ENCODE assay signal across 19 cellular contexts in the genomic region with DNA sequence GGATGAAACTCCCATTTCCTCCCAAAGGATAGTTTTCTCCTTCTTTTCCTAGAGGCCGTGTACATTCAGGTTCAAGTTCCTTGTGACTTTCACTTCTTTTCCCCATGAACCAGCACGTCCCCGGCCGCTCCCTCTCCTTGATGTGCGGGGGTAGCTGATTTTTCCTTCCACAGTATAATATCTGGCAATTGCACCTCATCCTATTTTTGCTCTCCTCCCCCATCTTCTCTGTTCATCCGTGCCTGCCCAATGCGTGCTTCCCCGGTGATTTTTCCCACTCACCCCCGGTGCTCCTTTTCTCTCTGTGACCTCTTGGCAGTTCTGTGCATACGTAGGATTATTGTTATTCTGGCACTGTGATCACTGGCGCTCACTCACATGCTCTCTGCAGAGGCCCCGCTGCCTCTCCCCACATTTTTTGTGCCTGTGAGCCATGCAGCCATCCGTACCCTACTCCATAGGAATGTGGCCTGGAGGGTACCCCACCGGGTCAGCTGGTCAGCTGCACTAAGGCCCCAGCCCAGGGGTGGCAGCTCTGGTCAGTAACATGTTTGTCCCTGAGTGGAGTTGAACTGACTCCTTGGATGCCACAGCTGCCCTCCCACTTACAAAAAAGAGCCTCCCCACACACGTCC.
DNase-seq lines count a peak whose midpoint lies in the region; ATAC-seq and TF ChIP-seq lines count a peak whose summit lies in the region.
"Had no signal": no experiment of that assay in that cellular context is flagged by ENCODE, and none has a peak within 500 bp of the region (broad histone marks: within the 10 kb centered on the region; RNA-seq: fewer than 3 reads in every experiment).

No MANE protein-coding gene starts in this region.

- no peaks in the 10 kb centered on the region for H3K4me1 ChIP-seq in ACC112 (ENCODE audit: control insufficient read depth, insufficient read depth, low read length, unreplicated experiment)
- H3K4me1 ChIP-seq in ascending aorta, result peaks cover 0 to 15% of the 10 kb centered on the region in 2 donors
- peaks cover 0 to 49% (median 27%) of the 10 kb centered on the region in 4 donors for H3K4me1 ChIP-seq in esophagus muscularis mucosa

- peaks cover 16 to 38% of the 10 kb centered on the region in 2 donors for H3K27me3 Mint-ChIP-seq in T-cell

- peaks cover 0 to 5% (median 0%) of the 10 kb centered on the region in 3 donors for H3K9me3 Mint-ChIP-seq in T-cell
- H3K9me3 Mint-ChIP-seq: CD4-positive, alpha-beta T cell had no signal

- peak; percentile 33 for ATAC-seq in sciatic nerve
- no peak for ATAC-seq in T-cell (replicated peaks in 1 of 4)
- no peak for ATAC-seq in GM21526 (IDR thresholded peaks at IDR 0.05; ENCODE audit: low FRiP score, unreplicated experiment)
- ATAC-seq: GM12878 had no signal

- no peak for TF ChIP-seq POLR2A in esophagus muscularis mucosa (IDR thresholded peaks at IDR 0.05; ENCODE audit: low read depth)

- no peak overlapping the region for H3K4me3 Mint-ChIP-seq in T-cell
- H3K4me3 Mint-ChIP-seq: CD4-positive, alpha-beta T cell; IgD-negative memory B cell had no signal

- H3K9me3 ChIP-seq in ascending aorta, result no peaks in the 10 kb centered on the region
- no peaks in the 10 kb centered on the region for H3K9me3 ChIP-seq in esophagus muscularis mucosa

- H3K36me3 ChIP-seq in ACC112 (ENCODE audit: insufficient read depth, low read length), result no peaks in the 10 kb centered on the region
- H3K36me3 ChIP-seq in ascending aorta, result no peaks in the 10 kb centered on the region
- H3K36me3 ChIP-seq in esophagus muscularis mucosa, result no peaks in the 10 kb centered on the region
- H3K36me3 ChIP-seq: BLaER1 had no signal

- H3K27ac Mint-ChIP-seq in T-cell, result no peak overlapping the region
- H3K27ac Mint-ChIP-seq: CD4-positive, alpha-beta T cell; IgD-negative memory B cell had no signal

- intact Hi-C loops in ascending aorta (cut with DNase I), result loop anchor here (5.0 kb wide), 2 partner anchors 99 to 121 kb away; a partner anchor contains a TSS
- intact Hi-C loops in esophagus muscularis mucosa (cut with DNase I), result no loop called here
- intact Hi-C loops in sciatic nerve (cut with DNase I), result no loop called here

- H3K79me2 ChIP-seq in ACC112 (ENCODE audit: control insufficient read depth, insufficient read depth, low read length, unreplicated experiment), result no peaks in the 10 kb centered on the region

- H3K27me3 ChIP-seq in ACC112 (ENCODE audit: insufficient read depth, low read length), result peaks cover 15% of the 10 kb centered on the region
- H3K27me3 ChIP-seq in ascending aorta, result no peaks in the 10 kb centered on the region
- no peaks in the 10 kb centered on the region for H3K27me3 ChIP-seq in esophagus muscularis mucosa

- no peak for DNase-seq in ascending aorta (ENCODE audit: low spot score in 2 of 2)
- DNase-seq in esophagus muscularis mucosa (ENCODE audit: extremely low spot score), result no peak
- no peak for DNase-seq in sciatic nerve (ENCODE audit: low spot score)
- no peak for DNase-seq in T-cell
- no peak for DNase-seq in RWPE1 (ENCODE audit: low spot score)
- DNase-seq in GM19240 (ENCODE audit: insufficient read length, low spot score), result no peak
- DNase-seq: ACHN; CD4-positive, alpha-beta T cell; COR-L47; DMS 273 treated with DMSO at 0.1 percent for 48 hours; MV-4-11; NCI-H2081; NCI-H2171; NCI-H345 had no signal

- H2AFZ ChIP-seq in ACC112 (ENCODE audit: low read length, unreplicated experiment), result no peak overlapping the region

- CTCF ChIA-PET in T-cell (lab: Charles Lee) (no interaction called here), RWPE1 (lab: Yijun Ruan, JAX) (no interaction called here)

- TF ChIP-seq EP300 in esophagus muscularis mucosa (IDR thresholded peaks at IDR 0.05), result no peak

- 67% methylated on average over 15 of the region's 15 CpGs for WGBS in esophagus muscularis mucosa

- POLR2A ChIA-PET in T-cell (lab: Charles Lee), result no interaction called here
- POLR2A ChIA-PET in RWPE1 (lab: Yijun Ruan, JAX; ENCODE audit: low non-redundant PET), result no interaction called here

- no peak overlapping the region for H3K27ac ChIP-seq in ACC112 (ENCODE audit: low read depth, low read length)
- peak overlapping the region; percentile 35 to 69 for H3K27ac ChIP-seq in ascending aorta
- peak overlapping the region; percentile 12 to 63 (median 36) for H3K27ac ChIP-seq in esophagus muscularis mucosa (replicated peaks in 1 of 4)
- H3K27ac ChIP-seq in RWPE1, result no peak overlapping the region
- H3K27ac ChIP-seq: BLaER1 had no signal

- no peak for TF ChIP-seq CTCF in ascending aorta (IDR thresholded peaks at IDR 0.05)
- TF ChIP-seq CTCF in esophagus muscularis mucosa (IDR thresholded peaks at IDR 0.05), result no peak
- no peak for TF ChIP-seq CTCF in RWPE1 (conservative IDR thresholded peaks at IDR 0.05; ENCODE audit: low read depth)

- 0 out of 2 replicates have a peak overlapping the region, but pooled peaks have one; percentile 3 for H3K4me3 ChIP-seq in ACC112 (ENCODE audit: low read depth, low read length)
- peak overlapping the region in 1 of 2 donors; percentile 36 for H3K4me3 ChIP-seq in ascending aorta
- no peak overlapping the region for H3K4me3 ChIP-seq in esophagus muscularis mucosa
- H3K4me3 ChIP-seq: BLaER1, GM12878 had no signal

- H3K36me3 Mint-ChIP-seq in T-cell, result no peaks in the 10 kb centered on the region

- H3K4me1 Mint-ChIP-seq in T-cell, result peaks cover 0 to 4% (median 2%) of the 10 kb centered on the region in 3 donors

Comparison
In these comparisons a context has a peak if more than half of its experiments do, and no peak if none do; other contexts are left out.
1. H3K27ac ChIP-seq: peak in ascending aorta (2 of 2) and esophagus muscularis mucosa (4 of 4); none in ACC112 (single experiment) and RWPE1 (single experiment).